17 cellular contexts compared by ENCODE assay signal in genomic region chr10:4427524-4427923, GRCh38.
"Had no signal": no experiment of that assay in that cellular context is flagged by ENCODE, and none has a peak within 500 bp of the region (broad histone marks: within the 10 kb centered on the region; RNA-seq: fewer than 3 reads in every experiment).

No MANE protein-coding gene starts in this region.

- H3K4me3 ChIP-seq: breast epithelium, ovary, tibial nerve had no signal

- H3K36me3 ChIP-seq: breast epithelium, ovary, tibial nerve had no signal

- H3K27me3 Mint-ChIP-seq: dendritic cell treated with granulocyte-macrophage colony-stimulating factor and Interleukin-4, amounts not matched to agents 40 ng/mL and 50 ng/mL, for 4 days had no signal

- H3K27ac ChIP-seq: breast epithelium, ovary, tibial nerve had no signal

- H3K27me3 ChIP-seq: breast epithelium, ovary, tibial nerve had no signal

- H3K27ac Mint-ChIP-seq: activated CD4-positive, alpha-beta T cell treated with anti-CD3 and anti-CD28 coated beads, Interleukin-2, amount 10 ng/mL, durations not matched to agents 7 days and 5 days; activated naive CD8-positive, alpha-beta T cell treated with anti-CD3 and anti-CD28 coated beads, Interleukin-2, amount 10 ng/mL, durations not matched to agents 7 days and 5 days; dendritic cell treated with granulocyte-macrophage colony-stimulating factor and Interleukin-4, amounts not matched to agents 40 ng/mL and 50 ng/mL, for 4 days; stimulated activated effector memory CD8-positive, alpha-beta T cell treated with anti-CD3 and anti-CD28 coated beads, Interleukin-12 subunit alpha, Interleukin-12 subunit beta, amount 100 ng/mL, for 72 hours; T-cell had no signal

- H3K4me1 Mint-ChIP-seq: activated CD4-positive, alpha-beta T cell treated with anti-CD3 and anti-CD28 coated beads, Interleukin-2, amount 10 ng/mL, durations not matched to agents 7 days and 5 days; activated naive CD8-positive, alpha-beta T cell treated with anti-CD3 and anti-CD28 coated beads, Interleukin-2, amount 10 ng/mL, durations not matched to agents 7 days and 5 days; stimulated activated effector memory CD8-positive, alpha-beta T cell treated with anti-CD3 and anti-CD28 coated beads, Interleukin-12 subunit alpha, Interleukin-12 subunit beta, amount 100 ng/mL, for 72 hours; T-cell had no signal

- H3K9me3 ChIP-seq: breast epithelium, ovary, SK-N-SH, tibial nerve had no signal

- H3K4me3 Mint-ChIP-seq: activated CD4-positive, alpha-beta T cell treated with anti-CD3 and anti-CD28 coated beads, Interleukin-2, amount 10 ng/mL, durations not matched to agents 7 days and 5 days; activated naive CD8-positive, alpha-beta T cell treated with anti-CD3 and anti-CD28 coated beads, Interleukin-2, amount 10 ng/mL, durations not matched to agents 7 days and 5 days; dendritic cell treated with granulocyte-macrophage colony-stimulating factor and Interleukin-4, amounts not matched to agents 40 ng/mL and 50 ng/mL, for 4 days; neural crest cell; stimulated activated effector memory CD8-positive, alpha-beta T cell treated with anti-CD3 and anti-CD28 coated beads, Interleukin-12 subunit alpha, Interleukin-12 subunit beta, amount 100 ng/mL, for 72 hours; T-cell had no signal

- H3K36me3 Mint-ChIP-seq: activated naive CD8-positive, alpha-beta T cell treated with anti-CD3 and anti-CD28 coated beads, Interleukin-2, amount 10 ng/mL, durations not matched to agents 7 days and 5 days; stimulated activated effector memory CD8-positive, alpha-beta T cell treated with anti-CD3 and anti-CD28 coated beads, Interleukin-12 subunit alpha, Interleukin-12 subunit beta, amount 100 ng/mL, for 72 hours; T-cell had no signal

- H3K9ac ChIP-seq: SK-N-SH had no signal

- H3K4me2 ChIP-seq: SK-N-SH had no signal

- H3K4me1 ChIP-seq: breast epithelium, tibial nerve had no signal

- ATAC-seq: sciatic nerve; stimulated activated effector memory CD8-positive, alpha-beta T cell treated with anti-CD3 and anti-CD28 coated beads, Interleukin-12 subunit alpha, Interleukin-12 subunit beta, amount 100 ng/mL, for 72 hours; T-cell had no signal

- DNase-seq: activated CD4-positive, alpha-beta T cell treated with anti-CD3 and anti-CD28 coated beads, Interleukin-2, amount 10 ng/mL, durations not matched to agents 7 days and 5 days; activated CD8-positive, alpha-beta memory T cell treated with anti-CD3 and anti-CD28 coated beads for 24 hours; activated naive CD8-positive, alpha-beta T cell treated with anti-CD3 and anti-CD28 coated beads, Interleukin-2, amount 10 ng/mL, durations not matched to agents 7 days and 5 days; aorta; cerebellar nuclear complex; effector memory CD4-positive, alpha-beta T cell; ovary; SK-N-SH; stimulated activated CD4-positive, alpha-beta T cell treated with anti-CD3 and anti-CD28 coated beads, Interleukin-2, amount 100 ng/mL, for 24 hours; T-cell; T-helper 9 cell had no signal
